1 cellular context compared by ENCODE assay signal in the genomic region with DNA sequence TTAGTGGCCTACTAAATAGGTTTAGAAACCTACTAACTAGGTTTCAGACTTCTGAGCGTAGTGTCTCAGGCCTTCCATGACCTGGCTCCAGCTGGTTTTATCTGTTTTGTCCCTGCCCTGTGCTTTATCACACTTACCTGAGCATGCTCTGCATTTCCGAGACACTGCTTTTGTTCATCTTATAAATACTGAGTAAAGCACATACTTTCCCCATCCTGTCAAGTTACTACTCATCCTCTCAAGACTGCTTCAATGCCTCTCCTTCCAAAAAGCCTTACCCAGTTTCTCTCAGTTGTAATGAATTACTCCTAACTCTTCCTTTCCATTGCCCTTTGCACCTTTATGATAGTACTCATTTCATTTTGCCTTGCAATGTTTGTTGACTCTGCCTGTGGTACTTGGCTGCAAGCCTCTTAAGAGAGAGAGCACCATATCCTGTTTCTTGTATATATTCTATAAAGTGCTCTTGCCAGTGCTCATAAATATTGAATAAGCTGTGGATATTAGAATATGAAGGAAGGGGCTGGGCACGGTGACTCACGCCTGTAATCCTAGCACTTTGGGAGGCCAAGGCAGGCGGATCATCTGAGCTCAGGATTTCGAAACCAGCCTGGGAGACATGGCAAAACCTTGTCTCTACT.
TF ChIP-seq lines count a peak whose summit lies in the region.

No MANE protein-coding gene starts in this region.

TF ChIP-seq in HepG2, 621 proteins besides CTCF, POLR2A, EP300 and RAD21 (continued from another document):
- TF ChIP-seq FOXA1 (IDR thresholded peaks at IDR 0.05) = no peak
- peak; percentile 63; the same call in 1 of the 2 replicates for TF ChIP-seq FOXA1 (CRISPR knock-in tag; IDR thresholded peaks at IDR 0.05)
- no peak for TF ChIP-seq ZNF674 (CRISPR knock-in tag; IDR thresholded peaks at IDR 0.05; ENCODE audit: low read depth)
- TF ChIP-seq FOSL2 (CRISPR knock-in tag; IDR thresholded peaks at IDR 0.05) = peak; percentile 83
- TF ChIP-seq, protein P1, sequence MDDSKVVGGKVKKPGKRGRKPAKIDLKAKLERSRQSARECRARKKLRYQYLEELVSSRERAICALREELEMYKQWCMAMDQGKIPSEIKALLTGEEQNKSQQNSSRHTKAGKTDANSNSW (CRISPR knock-in tag; IDR thresholded peaks at IDR 0.05; ENCODE audit: borderline replicate concordance) = no peak
- TF ChIP-seq FOXJ3 (CRISPR knock-in tag; IDR thresholded peaks at IDR 0.05; ENCODE audit: borderline replicate concordance) = peak; percentile 66; the same call in 1 of the 2 replicates
- no peak for TF ChIP-seq ZBTB43 (CRISPR knock-in tag; conservative IDR thresholded peaks at IDR 0.05)
- TF ChIP-seq FOXP4 (CRISPR knock-in tag; IDR thresholded peaks at IDR 0.05) = peak; percentile 33; the same call in 1 of the 2 replicates
- TF ChIP-seq ZNF761 (CRISPR knock-in tag; conservative IDR thresholded peaks at IDR 0.05) = no peak
- TF ChIP-seq ZMYM4 (CRISPR knock-in tag; IDR thresholded peaks at IDR 0.05) = 0 out of 2 replicates have a peak, but pooled peaks have one; percentile 22
- peak; percentile 55; the same call in 1 of the 2 replicates for TF ChIP-seq ZNF460 (CRISPR knock-in tag; IDR thresholded peaks at IDR 0.05; ENCODE audit: borderline replicate concordance)
- peak; percentile 56; the same call in 1 of the 2 replicates for TF ChIP-seq SALL1 (CRISPR knock-in tag; IDR thresholded peaks at IDR 0.05)
- TF ChIP-seq CEBPB (IDR thresholded peaks at IDR 0.05; ENCODE audit: borderline replicate concordance, low read depth, low read length) = 0 out of 2 replicates have a peak, but pooled peaks have one; percentile 21
- TF ChIP-seq RBM22 (optimal IDR thresholded peaks at IDR 0.05; ENCODE audit: low read length) = no peak
- TF ChIP-seq, protein P2, sequence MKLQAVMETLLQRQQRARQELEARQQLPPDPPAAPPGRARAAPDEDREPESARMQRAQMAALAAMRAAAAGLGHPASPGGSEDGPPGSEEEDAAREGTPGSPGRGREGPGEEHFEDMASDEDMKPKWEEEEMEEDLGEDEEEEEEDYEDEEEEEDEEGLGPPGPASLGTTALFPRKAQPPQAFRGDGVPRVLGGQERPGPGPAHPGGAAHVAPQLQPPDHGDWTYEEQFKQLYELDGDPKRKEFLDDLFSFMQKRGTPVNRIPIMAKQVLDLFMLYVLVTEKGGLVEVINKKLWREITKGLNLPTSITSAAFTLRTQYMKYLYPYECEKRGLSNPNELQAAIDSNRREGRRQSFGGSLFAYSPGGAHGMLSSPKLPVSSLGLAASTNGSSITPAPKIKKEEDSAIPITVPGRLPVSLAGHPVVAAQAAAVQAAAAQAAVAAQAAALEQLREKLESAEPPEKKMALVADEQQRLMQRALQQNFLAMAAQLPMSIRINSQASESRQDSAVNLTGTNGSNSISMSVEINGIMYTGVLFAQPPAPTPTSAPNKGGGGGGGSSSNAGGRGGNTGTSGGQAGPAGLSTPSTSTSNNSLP (IDR thresholded peaks at IDR 0.05; ENCODE audit: low read depth, low read length) = 0 out of 2 replicates have a peak, but pooled peaks have one; percentile 24
- TF ChIP-seq POGZ (CRISPR knock-in tag; IDR thresholded peaks at IDR 0.05) = peak; percentile 56; the same call in 1 of the 2 replicates
- peak; percentile 42; the same call in 1 of the 2 replicates for TF ChIP-seq FOXA3 (CRISPR knock-in tag; IDR thresholded peaks at IDR 0.05)
- no peak for TF ChIP-seq RXRA (CRISPR knock-in tag; IDR thresholded peaks at IDR 0.05)
- TF ChIP-seq GATAD2A (CRISPR knock-in tag; IDR thresholded peaks at IDR 0.05) = 0 out of 2 replicates have a peak, but pooled peaks have one; percentile 34
- TF ChIP-seq, protein P3, sequence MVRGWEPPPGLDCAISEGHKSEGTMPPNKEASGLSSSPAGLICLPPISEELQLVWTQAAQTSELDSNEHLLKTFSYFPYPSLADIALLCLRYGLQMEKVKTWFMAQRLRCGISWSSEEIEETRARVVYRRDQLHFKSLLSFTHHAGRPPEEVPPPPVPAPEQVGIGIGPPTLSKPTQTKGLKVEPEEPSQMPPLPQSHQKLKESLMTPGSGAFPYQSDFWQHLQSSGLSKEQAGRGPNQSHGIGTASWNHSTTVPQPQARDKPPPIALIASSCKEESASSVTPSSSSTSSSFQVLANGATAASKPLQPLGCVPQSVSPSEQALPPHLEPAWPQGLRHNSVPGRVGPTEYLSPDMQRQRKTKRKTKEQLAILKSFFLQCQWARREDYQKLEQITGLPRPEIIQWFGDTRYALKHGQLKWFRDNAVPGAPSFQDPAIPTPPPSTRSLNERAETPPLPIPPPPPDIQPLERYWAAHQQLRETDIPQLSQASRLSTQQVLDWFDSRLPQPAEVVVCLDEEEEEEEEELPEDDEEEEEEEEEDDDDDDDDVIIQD (CRISPR knock-in tag; IDR thresholded peaks at IDR 0.05; ENCODE audit: low read depth) = peak; percentile 46; the same call in 1 of the 2 replicates
- TF ChIP-seq ZNF333 (CRISPR knock-in tag; IDR thresholded peaks at IDR 0.05; ENCODE audit: borderline replicate concordance) = no peak
- TF ChIP-seq, protein P4, sequence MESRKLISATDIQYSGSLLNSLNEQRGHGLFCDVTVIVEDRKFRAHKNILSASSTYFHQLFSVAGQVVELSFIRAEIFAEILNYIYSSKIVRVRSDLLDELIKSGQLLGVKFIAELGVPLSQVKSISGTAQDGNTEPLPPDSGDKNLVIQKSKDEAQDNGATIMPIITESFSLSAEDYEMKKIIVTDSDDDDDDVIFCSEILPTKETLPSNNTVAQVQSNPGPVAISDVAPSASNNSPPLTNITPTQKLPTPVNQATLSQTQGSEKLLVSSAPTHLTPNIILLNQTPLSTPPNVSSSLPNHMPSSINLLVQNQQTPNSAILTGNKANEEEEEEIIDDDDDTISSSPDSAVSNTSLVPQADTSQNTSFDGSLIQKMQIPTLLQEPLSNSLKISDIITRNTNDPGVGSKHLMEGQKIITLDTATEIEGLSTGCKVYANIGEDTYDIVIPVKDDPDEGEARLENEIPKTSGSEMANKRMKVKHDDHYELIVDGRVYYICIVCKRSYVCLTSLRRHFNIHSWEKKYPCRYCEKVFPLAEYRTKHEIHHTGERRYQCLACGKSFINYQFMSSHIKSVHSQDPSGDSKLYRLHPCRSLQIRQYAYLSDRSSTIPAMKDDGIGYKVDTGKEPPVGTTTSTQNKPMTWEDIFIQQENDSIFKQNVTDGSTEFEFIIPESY (CRISPR knock-in tag; IDR thresholded peaks at IDR 0.05) = 0 out of 2 replicates have a peak, but pooled peaks have one; percentile 29
- no peak for TF ChIP-seq TIGD3 (CRISPR knock-in tag; IDR thresholded peaks at IDR 0.05; ENCODE audit: borderline replicate concordance)
- no peak for TF ChIP-seq TSC22D2 (CRISPR knock-in tag; IDR thresholded peaks at IDR 0.05; ENCODE audit: borderline replicate concordance)
- TF ChIP-seq SOX13 (IDR thresholded peaks at IDR 0.05) = no peak
- 0 out of 4 replicates have a peak, but pooled peaks of 1 of the 2 experiments have one; percentile 18 for TF ChIP-seq SOX13 (CRISPR knock-in tag; conservative IDR thresholded peaks at IDR 0.05 in 1 of 2, IDR thresholded peaks at IDR 0.05 in 1 of 2)
- TF ChIP-seq, protein P5, sequence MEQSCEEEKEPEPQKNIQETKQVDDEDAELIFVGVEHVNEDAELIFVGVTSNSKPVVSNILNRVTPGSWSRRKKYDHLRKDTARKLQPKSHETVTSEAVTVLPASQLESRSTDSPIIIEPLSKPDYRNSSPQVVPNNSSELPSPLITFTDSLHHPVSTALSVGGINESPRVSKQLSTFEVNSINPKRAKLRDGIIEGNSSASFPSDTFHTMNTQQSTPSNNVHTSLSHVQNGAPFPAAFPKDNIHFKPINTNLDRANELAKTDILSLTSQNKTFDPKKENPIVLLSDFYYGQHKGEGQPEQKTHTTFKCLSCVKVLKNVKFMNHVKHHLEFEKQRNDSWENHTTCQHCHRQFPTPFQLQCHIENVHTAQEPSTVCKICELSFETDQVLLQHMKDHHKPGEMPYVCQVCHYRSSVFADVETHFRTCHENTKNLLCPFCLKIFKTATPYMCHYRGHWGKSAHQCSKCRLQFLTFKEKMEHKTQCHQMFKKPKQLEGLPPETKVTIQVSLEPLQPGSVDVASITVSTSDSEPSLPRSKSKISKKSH (CRISPR knock-in tag; IDR thresholded peaks at IDR 0.05; ENCODE audit: borderline replicate concordance) = no peak
- peak; percentile 48; the same call in 1 of the 2 replicates for TF ChIP-seq CEBPG (CRISPR knock-in tag; IDR thresholded peaks at IDR 0.05)
- peak; percentile 33; the same call in 1 of the 2 replicates for TF ChIP-seq RXRB (CRISPR knock-in tag; IDR thresholded peaks at IDR 0.05; ENCODE audit: borderline replicate concordance)
